ENCODE assay signal across 1 cellular context in genomic region chr6:20583447-20583806, GRCh38.
TF ChIP-seq lines count a peak whose summit lies in the region.

No MANE protein-coding gene starts in this region.

TF ChIP-seq in SK-N-SH treated with all-trans-retinoic acid at 6 μM for 48 hours, 23 proteins besides CTCF, POLR2A, EP300 and RAD21 (continued from another document):
- TF ChIP-seq, protein P1, sequence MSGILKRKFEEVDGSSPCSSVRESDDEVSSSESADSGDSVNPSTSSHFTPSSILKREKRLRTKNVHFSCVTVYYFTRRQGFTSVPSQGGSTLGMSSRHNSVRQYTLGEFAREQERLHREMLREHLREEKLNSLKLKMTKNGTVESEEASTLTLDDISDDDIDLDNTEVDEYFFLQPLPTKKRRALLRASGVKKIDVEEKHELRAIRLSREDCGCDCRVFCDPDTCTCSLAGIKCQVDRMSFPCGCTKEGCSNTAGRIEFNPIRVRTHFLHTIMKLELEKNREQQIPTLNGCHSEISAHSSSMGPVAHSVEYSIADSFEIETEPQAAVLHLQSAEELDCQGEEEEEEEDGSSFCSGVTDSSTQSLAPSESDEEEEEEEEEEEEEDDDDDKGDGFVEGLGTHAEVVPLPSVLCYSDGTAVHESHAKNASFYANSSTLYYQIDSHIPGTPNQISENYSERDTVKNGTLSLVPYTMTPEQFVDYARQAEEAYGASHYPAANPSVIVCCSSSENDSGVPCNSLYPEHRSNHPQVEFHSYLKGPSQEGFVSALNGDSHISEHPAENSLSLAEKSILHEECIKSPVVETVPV (CRISPR knock-in tag; IDR thresholded peaks at IDR 0.05) = no peak
- TF ChIP-seq BACH2 (CRISPR knock-in tag; IDR thresholded peaks at IDR 0.05; ENCODE audit: borderline replicate concordance) = no peak
- no peak for TF ChIP-seq ZFP30 (CRISPR knock-in tag; IDR thresholded peaks at IDR 0.05)
- no peak for TF ChIP-seq TOX (CRISPR knock-in tag; IDR thresholded peaks at IDR 0.05; ENCODE audit: borderline replicate concordance)
- TF ChIP-seq, protein P2, sequence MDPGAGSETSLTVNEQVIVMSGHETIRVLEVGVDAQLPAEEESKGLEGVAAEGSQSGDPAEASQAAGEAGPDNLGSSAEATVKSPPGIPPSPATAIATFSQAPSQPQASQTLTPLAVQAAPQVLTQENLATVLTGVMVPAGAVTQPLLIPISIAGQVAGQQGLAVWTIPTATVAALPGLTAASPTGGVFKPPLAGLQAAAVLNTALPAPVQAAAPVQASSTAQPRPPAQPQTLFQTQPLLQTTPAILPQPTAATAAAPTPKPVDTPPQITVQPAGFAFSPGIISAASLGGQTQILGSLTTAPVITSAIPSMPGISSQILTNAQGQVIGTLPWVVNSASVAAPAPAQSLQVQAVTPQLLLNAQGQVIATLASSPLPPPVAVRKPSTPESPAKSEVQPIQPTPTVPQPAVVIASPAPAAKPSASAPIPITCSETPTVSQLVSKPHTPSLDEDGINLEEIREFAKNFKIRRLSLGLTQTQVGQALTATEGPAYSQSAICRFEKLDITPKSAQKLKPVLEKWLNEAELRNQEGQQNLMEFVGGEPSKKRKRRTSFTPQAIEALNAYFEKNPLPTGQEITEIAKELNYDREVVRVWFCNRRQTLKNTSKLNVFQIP (CRISPR knock-in tag; IDR thresholded peaks at IDR 0.05; ENCODE audit: borderline replicate concordance, low read depth) = no peak
TF ChIP-seq in SK-N-SH treated with all-trans-retinoic acid at 6 μM for 48 hours: peak in this region for 0.
